ENCODE assay signal across 1 cellular context in the genomic region with DNA sequence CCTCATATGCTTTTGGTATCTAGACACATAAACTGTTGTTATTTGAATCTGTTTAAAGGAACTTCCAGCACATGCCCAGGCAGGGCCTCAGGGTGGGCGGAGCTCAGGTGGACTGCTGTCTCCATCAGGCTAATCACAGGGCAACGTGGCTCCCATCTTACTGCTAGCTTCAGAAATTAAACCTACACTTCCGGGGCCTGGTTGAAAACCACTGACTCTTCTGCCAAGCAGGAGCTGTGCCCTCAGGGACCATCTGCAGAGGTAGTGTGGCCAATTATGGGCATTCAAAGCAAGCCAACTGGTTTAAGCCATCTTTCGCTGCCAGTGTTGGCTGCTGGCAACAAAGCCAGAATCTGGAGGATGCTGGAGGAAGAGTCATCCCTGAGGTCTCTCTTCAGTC.
TF ChIP-seq lines count a peak whose summit lies in the region.

No MANE protein-coding gene starts in this region.

TF ChIP-seq in SK-N-SH treated with all-trans-retinoic acid at 6 μM for 48 hours, 23 proteins besides CTCF, POLR2A, EP300 and RAD21 (continued from another document):
- TF ChIP-seq, protein P1, sequence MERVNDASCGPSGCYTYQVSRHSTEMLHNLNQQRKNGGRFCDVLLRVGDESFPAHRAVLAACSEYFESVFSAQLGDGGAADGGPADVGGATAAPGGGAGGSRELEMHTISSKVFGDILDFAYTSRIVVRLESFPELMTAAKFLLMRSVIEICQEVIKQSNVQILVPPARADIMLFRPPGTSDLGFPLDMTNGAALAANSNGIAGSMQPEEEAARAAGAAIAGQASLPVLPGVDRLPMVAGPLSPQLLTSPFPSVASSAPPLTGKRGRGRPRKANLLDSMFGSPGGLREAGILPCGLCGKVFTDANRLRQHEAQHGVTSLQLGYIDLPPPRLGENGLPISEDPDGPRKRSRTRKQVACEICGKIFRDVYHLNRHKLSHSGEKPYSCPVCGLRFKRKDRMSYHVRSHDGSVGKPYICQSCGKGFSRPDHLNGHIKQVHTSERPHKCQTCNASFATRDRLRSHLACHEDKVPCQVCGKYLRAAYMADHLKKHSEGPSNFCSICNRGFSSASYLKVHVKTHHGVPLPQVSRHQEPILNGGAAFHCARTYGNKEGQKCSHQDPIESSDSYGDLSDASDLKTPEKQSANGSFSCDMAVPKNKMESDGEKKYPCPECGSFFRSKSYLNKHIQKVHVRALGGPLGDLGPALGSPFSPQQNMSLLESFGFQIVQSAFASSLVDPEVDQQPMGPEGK (CRISPR knock-in tag; IDR thresholded peaks at IDR 0.05; ENCODE audit: borderline replicate concordance): no peak
- TF ChIP-seq ZFP30 (CRISPR knock-in tag; IDR thresholded peaks at IDR 0.05) (no peak), TCF4 (CRISPR knock-in tag; IDR thresholded peaks at IDR 0.05; ENCODE audit: borderline replicate concordance) (no peak), PPARA (CRISPR knock-in tag; IDR thresholded peaks at IDR 0.05; ENCODE audit: borderline replicate concordance) (no peak), ZC3H10 (CRISPR knock-in tag; IDR thresholded peaks at IDR 0.05) (no peak), SNAI2 (CRISPR knock-in tag; IDR thresholded peaks at IDR 0.05) (no peak), ZNF565 (CRISPR knock-in tag; conservative IDR thresholded peaks at IDR 0.05; ENCODE audit: low read depth) (no peak), ZNF70 (CRISPR knock-in tag; IDR thresholded peaks at IDR 0.05) (no peak), OSR1 (CRISPR knock-in tag; IDR thresholded peaks at IDR 0.05) (no peak), ZNF8 (CRISPR knock-in tag; IDR thresholded peaks at IDR 0.05) (no peak), RARB (CRISPR knock-in tag; IDR thresholded peaks at IDR 0.05) (no peak)
